In genomic region chr5:141417494-141418172, GRCh38 we compare ENCODE assay signal across 8 cellular contexts. TPM values are rescaled to one million over a fixed set of nuclear protein-coding genes. Genes with fewer than 3 reads are reported as not detected.
DNase-seq lines count a peak whose midpoint lies in the region; ATAC-seq, FAIRE-seq and TF ChIP-seq lines count a peak whose summit lies in the region.
"Not testable (repeated sequence)": the region's sequence is repeated elsewhere in the genome, so short reads cannot be mapped to it uniquely, and the experiment has no call there.

PCDHGB7 (plus strand) TSS chr5:141417677; CDS start chr5:141417860, 183 bp downstream.

- H3K79me1 ChIP-seq in H1 (ENCODE audit: low read depth, low read length): not testable (repeated sequence)

- not testable (repeated sequence) for H3K79me2 ChIP-seq in H1 (ENCODE audit: control insufficient read depth in 1 of 2, insufficient read depth in 2 of 2, low read length in 2 of 2)

- not testable (repeated sequence) for TF ChIP-seq EP300 in H1 (IDR thresholded peaks at IDR 0.05; ENCODE audit: borderline replicate concordance in 1 of 2, low read depth in 2 of 2, low read length in 2 of 2)

- not testable (repeated sequence) for H4K20me1 ChIP-seq in H1 (replicated peaks in 1 of 2; ENCODE audit: control insufficient read depth in 1 of 2, insufficient read depth in 2 of 2, low read length in 2 of 2)

- peak; percentile 93 to 94 for TF ChIP-seq RAD21 in H1 (IDR thresholded peaks at IDR 0.05 in 1 of 2, conservative IDR thresholded peaks at IDR 0.05 in 1 of 2; ENCODE audit: low read depth in 2 of 2, low read length in 2 of 2)

- not testable (repeated sequence) for H3K56ac ChIP-seq in H1 (replicated peaks; ENCODE audit: insufficient read length, low read depth, low read length)

- peaks cover 26 to 30% of the 10 kb centered on the region in 2 experiments for H3K9me3 ChIP-seq in H1 (ENCODE audit: insufficient read depth in 2 of 2, low read depth in 1 of 2, low read length in 1 of 2)

- peaks cover 19% of the 10 kb centered on the region for H3K4me1 Mint-ChIP-seq in activated CD4-positive, alpha-beta memory T cell treated with anti-CD3 and anti-CD28 coated beads for 36 hours (ENCODE audit: low read depth)

- not testable (repeated sequence) for H2AFZ ChIP-seq in H1 (ENCODE audit: low read length)

- H3K14ac ChIP-seq in H1 (ENCODE audit: insufficient read length): not testable (repeated sequence)

- intact Hi-C loops in activated CD4-positive, alpha-beta memory T cell treated with anti-CD3 and anti-CD28 coated beads for 36 hours (cut with micrococcal nuclease): loop anchor here (1.0 to 10.0 kb wide), 2 partner anchors 53 to 147 kb away; partner anchors contain the start of gene PCDHGA5

- FAIRE-seq in H1 (lab: Jason Lieb, UNC): not testable (repeated sequence)

- H2AK5ac ChIP-seq in H1 (ENCODE audit: low read depth, low read length): not testable (repeated sequence)

- H3K18ac ChIP-seq in H1 (ENCODE audit: extremely low read depth, low read length): not testable (repeated sequence)

- DNase-seq in AG09309 (ENCODE audit: low read depth): not testable (repeated sequence)
- peak; percentile 78 for DNase-seq in NCI-H226
- peak; percentile 71 for DNase-seq in activated CD4-positive, alpha-beta memory T cell treated with anti-CD3 and anti-CD28 coated beads for 36 hours
- DNase-seq in H1 (ENCODE audit: low read depth in 1 of 2, low spot score in 2 of 2): peak in 1 of 2 experiments; percentile 87
- DNase-seq in left lobe of liver (ENCODE audit: low spot score): peak; percentile 61

- H3K4me1 ChIP-seq in H1 (replicated peaks in 1 of 4; ENCODE audit: control insufficient read depth in 3 of 4, insufficient read depth in 4 of 4, low read length in 3 of 4): not testable (repeated sequence)

- peak within 1 kb of the TSS in 3 of 4 experiments; percentile 34 to 56 (median 51); a peak in 5 of 7 replicates for H3K9ac ChIP-seq in H1 (replicated peaks in 1 of 4; ENCODE audit: extremely low read depth in 1 of 4, low read depth in 3 of 4, low read length in 3 of 4)

- not testable (repeated sequence) for H3K23ac ChIP-seq in H1 (ENCODE audit: insufficient read length)

- TF ChIP-seq CTCF in AG09309 (IDR thresholded peaks at IDR 0.05; ENCODE audit: control insufficient read depth, insufficient read depth, low read depth, low read length, missing control alignments) (peak; percentile 76), H1 (IDR thresholded peaks at IDR 0.05; ENCODE audit: control extremely low read depth in 1 of 3, insufficient read depth in 1 of 3, low read depth in 1 of 3, low read length in 3 of 3) (peak; percentile 76 to 96 (median 81))

- peak within 1 kb of the TSS; percentile 46 for H3K4me3 ChIP-seq in AG09309 (ENCODE audit: control insufficient read depth, low read depth, low read length)
- H3K4me3 ChIP-seq in H1 (ENCODE audit: extremely low read depth in 1 of 4, insufficient read depth in 2 of 4, low read depth in 3 of 4, low read length in 4 of 4): peak within 1 kb of the TSS; percentile 48 to 73 (median 62)
- peak within 1 kb of the TSS; percentile 16 to 37 (median 25) for H3K4me3 ChIP-seq in skin epidermis

- H3K9me3 Mint-ChIP-seq in activated CD4-positive, alpha-beta memory T cell treated with anti-CD3 and anti-CD28 coated beads for 36 hours: peaks cover 37% of the 10 kb centered on the region

- peak within 1 kb of the TSS; percentile 54 for H3K4me3 Mint-ChIP-seq in activated CD4-positive, alpha-beta memory T cell treated with anti-CD3 and anti-CD28 coated beads for 36 hours

- H3K27ac Mint-ChIP-seq in activated CD4-positive, alpha-beta memory T cell treated with anti-CD3 and anti-CD28 coated beads for 36 hours: not testable (repeated sequence)

- not testable (repeated sequence) for H4K91ac ChIP-seq in H1 (replicated peaks; ENCODE audit: insufficient read length, low read length)

- ATAC-seq in GM19023 (IDR thresholded peaks at IDR 0.05; ENCODE audit: unreplicated experiment) (peak; percentile 73), HG03045 (IDR thresholded peaks at IDR 0.05; ENCODE audit: unreplicated experiment) (peak; percentile 83), left lobe of liver (peak; percentile 75)

- not testable (repeated sequence) for H3K23me2 ChIP-seq in H1 (ENCODE audit: low read depth, low read length)

- not testable (repeated sequence) for TF ChIP-seq POLR2A in H1 (IDR thresholded peaks at IDR 0.05; ENCODE audit: control extremely low read depth in 1 of 2, low read depth in 2 of 2, low read length in 2 of 2)

- peaks cover 37% of the 10 kb centered on the region for H3K36me3 Mint-ChIP-seq in activated CD4-positive, alpha-beta memory T cell treated with anti-CD3 and anti-CD28 coated beads for 36 hours

- peak within 1 kb of the TSS; percentile 77 for H4K8ac ChIP-seq in H1 (ENCODE audit: extremely low read depth, insufficient read depth, low read length)

- WGBS in H1 (ENCODE audit: extremely low coverage in 1 of 2, insufficient coverage in 1 of 2, insufficient read length in 1 of 2, insufficient replicate concordance in 2 of 2, low coverage in 1 of 2, low lambda C conversion rate in 2 of 2, missing lambda C conversion rate in 1 of 2), 2 experiments: 11% methylated on average over 35 of the region's 47 CpGs; no CpG with 5 or more reads in 1 of the 2 experiments

- peaks cover 0 to 12% (median 6%) of the 10 kb centered on the region in 4 experiments; a peak in 4 of 7 replicates for H3K27me3 ChIP-seq in H1 (replicated peaks in 1 of 4; ENCODE audit: control insufficient read depth in 3 of 4, extremely low read depth in 1 of 4, insufficient read depth in 3 of 4, low read length in 3 of 4)

- CTCF ChIA-PET in activated CD4-positive, alpha-beta memory T cell treated with anti-CD3 and anti-CD28 coated beads for 36 hours (lab: Charles Lee): interaction anchor here (1.0 to 2.5 kb wide), 7 partner anchors 11 to 150 kb away, joined by 3 to 15 read pairs (median 6); partner anchors contain the start of gene PCDHGB3
- CTCF ChIA-PET in H1 (lab: Charles Lee; ENCODE audit: partially characterized antibody): interaction anchor here (0.6 to 23.3 kb wide), 45 partner anchors 11 to 282 kb away, joined by 3 to 1236 read pairs (median 4); partner anchors contain the start of genes PCDHB12, PCDHB13, PCDHB14 and PCDHB15

- H3K27me3 Mint-ChIP-seq in activated CD4-positive, alpha-beta memory T cell treated with anti-CD3 and anti-CD28 coated beads for 36 hours: peaks cover 76% of the 10 kb centered on the region

- not testable (repeated sequence) for H2BK120ac ChIP-seq in H1 (replicated peaks; ENCODE audit: low read depth, low read length)

- H2BK15ac ChIP-seq in H1 (ENCODE audit: low read length): not testable (repeated sequence)

- POLR2A ChIA-PET in activated CD4-positive, alpha-beta memory T cell treated with anti-CD3 and anti-CD28 coated beads for 36 hours (lab: Charles Lee): not testable (repeated sequence)
- POLR2A ChIA-PET in H1 (lab: Charles Lee; ENCODE audit: partially characterized antibody): interaction anchor here (0.6 to 1.4 kb wide), 6 partner anchors 61 to 140 kb away, joined by 3 to 5 read pairs (median 4); no protein-coding TSS in a partner anchor

- H3K4ac ChIP-seq in H1 (replicated peaks; ENCODE audit: insufficient read length, low read depth, low read length): not testable (repeated sequence)

- not testable (repeated sequence) for H2BK5ac ChIP-seq in H1 (ENCODE audit: low read depth, low read length)

- H2BK12ac ChIP-seq in H1 (ENCODE audit: low read depth, low read length): not testable (repeated sequence)

- peaks cover 0 to 21% (median under 1%) of the 10 kb centered on the region in 4 experiments; a peak in 2 of 8 replicates for H3K36me3 ChIP-seq in H1 (ENCODE audit: control insufficient read depth in 2 of 4, insufficient read depth in 4 of 4, low read length in 3 of 4)

- H3K27ac ChIP-seq in H1 (ENCODE audit: low read depth, low read length): not testable (repeated sequence)
- H3K27ac ChIP-seq in skin epidermis: peak within 1 kb of the TSS in 1 of 21 experiments; percentile 12

- H3K4me2 ChIP-seq in H1 (ENCODE audit: insufficient read depth in 1 of 2, low read depth in 2 of 2, low read length in 2 of 2): peak within 1 kb of the TSS; percentile 60 to 65

- not testable (repeated sequence) for H2BK20ac ChIP-seq in H1 (ENCODE audit: low read length)

- H4K5ac ChIP-seq in H1 (ENCODE audit: insufficient read length, low read depth, low read length): not testable (repeated sequence)

TF ChIP-seq in H1, 55 proteins besides CTCF, POLR2A, EP300 and RAD21 (continues in another document):
- TF ChIP-seq YY1 (IDR thresholded peaks at IDR 0.05; ENCODE audit: low read depth, low read length): 0 out of 2 replicates have a peak, but pooled peaks have one; percentile 18
- TF ChIP-seq RBBP5 (IDR thresholded peaks at IDR 0.05; ENCODE audit: borderline replicate concordance, low read depth, low read length): peak; percentile 68
- TF ChIP-seq SIN3A (conservative IDR thresholded peaks at IDR 0.05 in 1 of 2, IDR thresholded peaks at IDR 0.05 in 1 of 2; ENCODE audit: low read depth in 1 of 2, low read length in 2 of 2): 0 out of 4 replicates have a peak, but pooled peaks of 1 of the 2 experiments have one; percentile 52
- TF ChIP-seq TBP (IDR thresholded peaks at IDR 0.05; ENCODE audit: low read depth, low read length): peak; percentile 29; the same call in 1 of the 2 replicates
- 0 out of 2 replicates have a peak, but pooled peaks have one; percentile 25 for TF ChIP-seq JUND (IDR thresholded peaks at IDR 0.05; ENCODE audit: low read length)
- TF ChIP-seq GABPA (IDR thresholded peaks at IDR 0.05; ENCODE audit: borderline replicate concordance, insufficient read depth, low read length): 0 out of 2 replicates have a peak, but pooled peaks have one; percentile 28
- peak; percentile 32 for TF ChIP-seq NRF1 (IDR thresholded peaks at IDR 0.05; ENCODE audit: low read depth, low read length)
- 0 out of 2 replicates have a peak, but pooled peaks have one; percentile 38 for TF ChIP-seq CREB1 (IDR thresholded peaks at IDR 0.05)
- TF ChIP-seq PHF8 (conservative IDR thresholded peaks at IDR 0.05; ENCODE audit: low read depth, low read length): 0 out of 2 replicates have a peak, but pooled peaks have one; percentile 19
- TF ChIP-seq TAF1 (IDR thresholded peaks at IDR 0.05; ENCODE audit: low read depth, low read length): peak; percentile 46; the same call in 1 of the 2 replicates
- TF ChIP-seq KDM4A (IDR thresholded peaks at IDR 0.05; ENCODE audit: low read depth, low read length, severe bottlenecking): peak; percentile 96

RNA-seq across cellular contexts. Expression of gene PCDHGB7, which starts in this region (rescaled TPM):
- total RNA-seq in activated CD4-positive, alpha-beta memory T cell treated with anti-CD3 and anti-CD28 coated beads for 36 hours: under 1 TPM in 1 of 2 experiments, not detected in 1; 0.07 TPM
- total RNA-seq in H1 (2021; fragmentation: NEBNext Ultra II Directional; extraction: Animal tissue kit (Norgen Biotek cat#: 25700)): 8.7 and 9.5 TPM in 2 replicates
- 4.1 and 5.5 TPM in 2 replicates for polyA plus RNA-seq in H1 (2011; rRNA removed)
- polyA plus RNA-seq in H1 (2011; cell fraction: cytosol; rRNA removed): 3.5 TPM
- polyA plus RNA-seq in H1 (2011; cell fraction: nucleus; rRNA removed): 12.5 TPM
- polyA plus RNA-seq in H1 (2012, experiment 1 of 2): 4.6 to 6.4 TPM (median 6.0 TPM) in 4 replicates
- 4.3 TPM for polyA plus RNA-seq in H1 (2012, experiment 2 of 2)
- 14.2 TPM for polyA plus RNA-seq in H1 (2013, experiment 1 of 2)
- polyA plus RNA-seq in H1 (2013, experiment 2 of 2): 11.0 TPM
- 11.3 and 13.8 TPM in 2 replicates for polyA minus RNA-seq in H1 (2011; rRNA and poly(A)+ RNA removed)
- 8.0 TPM for polyA minus RNA-seq in H1 (2011; cell fraction: cytosol; rRNA and poly(A)+ RNA removed)
- 32.8 TPM for polyA minus RNA-seq in H1 (2011; cell fraction: nucleus; rRNA and poly(A)+ RNA removed)
- 2.0 TPM for total RNA-seq in left lobe of liver

Comparison
In these comparisons a context has a peak if more than half of its experiments do, and no peak if none do; other contexts are left out.
1. Peak in DNase-seq in activated CD4-positive, alpha-beta memory T cell treated with anti-CD3 and anti-CD28 coated beads for 36 hours; RNA of the gene not detected or under 1 TPM.